In the genomic region with DNA sequence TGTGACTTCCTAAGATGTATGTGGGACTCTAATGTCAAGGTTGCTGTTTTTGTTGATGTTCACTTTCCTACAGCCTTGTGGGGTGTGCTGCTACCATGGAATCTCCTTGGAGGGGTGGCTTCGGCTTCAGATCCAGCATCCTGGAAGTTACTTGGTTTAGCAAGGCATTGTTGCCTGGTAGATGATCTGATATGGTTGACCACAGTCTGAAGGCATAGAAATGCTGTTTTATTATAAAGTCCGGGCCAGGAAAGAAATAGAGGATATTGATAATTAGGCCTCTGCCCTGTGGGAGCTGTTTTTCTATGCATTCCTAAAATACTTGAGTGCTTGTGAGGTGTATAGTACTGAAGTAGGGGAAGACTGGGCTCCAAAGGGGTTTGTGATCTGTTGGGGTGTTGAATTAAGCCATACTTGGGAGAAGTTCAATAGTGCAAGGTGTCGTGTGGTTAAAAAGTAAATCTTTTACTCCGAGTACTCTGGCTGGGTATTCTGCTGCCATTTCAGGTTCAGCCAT, we compare ENCODE assay signal across 1 cellular context.
TF ChIP-seq lines count a peak whose summit lies in the region.

No MANE protein-coding gene starts in this region.

TF ChIP-seq in IMR-90, 13 proteins besides CTCF, POLR2A, EP300 and RAD21:
- TF ChIP-seq CEBPB (IDR thresholded peaks at IDR 0.05; ENCODE audit: low read depth, low read length) = no peak
- no peak for TF ChIP-seq NFE2L2 (IDR thresholded peaks at IDR 0.05; ENCODE audit: low read depth, low read length)
- TF ChIP-seq MAZ (IDR thresholded peaks at IDR 0.05; ENCODE audit: borderline replicate concordance, low read depth, low read length) = no peak
- no peak for TF ChIP-seq CHD1 (IDR thresholded peaks at IDR 0.05; ENCODE audit: low read depth, low read length)
- no peak for TF ChIP-seq FOS (IDR thresholded peaks at IDR 0.05; ENCODE audit: low read depth, low read length)
- TF ChIP-seq RFX5 (IDR thresholded peaks at IDR 0.05; ENCODE audit: low read depth, low read length) = no peak
- TF ChIP-seq SMC3 (IDR thresholded peaks at IDR 0.05; ENCODE audit: low read depth, low read length) = no peak
- TF ChIP-seq RCOR1 (IDR thresholded peaks at IDR 0.05; ENCODE audit: insufficient replicate concordance, low read length) = no peak
- no peak for TF ChIP-seq MAFK (IDR thresholded peaks at IDR 0.05; ENCODE audit: low read depth, low read length)
- TF ChIP-seq, protein P1, sequence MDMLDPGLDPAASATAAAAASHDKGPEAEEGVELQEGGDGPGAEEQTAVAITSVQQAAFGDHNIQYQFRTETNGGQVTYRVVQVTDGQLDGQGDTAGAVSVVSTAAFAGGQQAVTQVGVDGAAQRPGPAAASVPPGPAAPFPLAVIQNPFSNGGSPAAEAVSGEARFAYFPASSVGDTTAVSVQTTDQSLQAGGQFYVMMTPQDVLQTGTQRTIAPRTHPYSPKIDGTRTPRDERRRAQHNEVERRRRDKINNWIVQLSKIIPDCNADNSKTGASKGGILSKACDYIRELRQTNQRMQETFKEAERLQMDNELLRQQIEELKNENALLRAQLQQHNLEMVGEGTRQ (IDR thresholded peaks at IDR 0.05; ENCODE audit: low read depth, low read length) = no peak
- no peak for TF ChIP-seq BHLHE40 (IDR thresholded peaks at IDR 0.05; ENCODE audit: low read depth, low read length)
- no peak for TF ChIP-seq ELK1 (IDR thresholded peaks at IDR 0.05; ENCODE audit: borderline replicate concordance, low read depth, low read length)
- TF ChIP-seq MXI1 (IDR thresholded peaks at IDR 0.05; ENCODE audit: borderline replicate concordance, low read depth, low read length) = no peak
